In genomic region chr11:113874920-113875413, GRCh38 we compare ENCODE assay signal across 8 cellular contexts.
DNase-seq lines count a peak whose midpoint lies in the region; ATAC-seq lines count a peak whose summit lies in the region.

No MANE protein-coding gene starts in this region.

- H3K27me3 ChIP-seq in NT2/D1 (ENCODE audit: insufficient read depth, insufficient read length): no peaks in the 10 kb centered on the region

- H3K4me3 Mint-ChIP-seq in memory B cell: peak overlapping the region; percentile 93
- H3K4me3 Mint-ChIP-seq in stimulated activated naive CD8-positive, alpha-beta T cell treated with anti-CD3 and anti-CD28 coated beads, Interleukin-15, amount 100 ng/mL, for 72 hours: peak overlapping the region; percentile 80 to 97

- no peaks in the 10 kb centered on the region for H3K27me3 Mint-ChIP-seq in memory B cell
- no peaks in the 10 kb centered on the region for H3K27me3 Mint-ChIP-seq in stimulated activated naive CD8-positive, alpha-beta T cell treated with anti-CD3 and anti-CD28 coated beads, Interleukin-15, amount 100 ng/mL, for 72 hours

- peak overlapping the region; percentile 90 for H3K27ac Mint-ChIP-seq in memory B cell
- H3K27ac Mint-ChIP-seq in stimulated activated naive CD8-positive, alpha-beta T cell treated with anti-CD3 and anti-CD28 coated beads, Interleukin-15, amount 100 ng/mL, for 72 hours: peak overlapping the region; percentile 19 to 63

- peaks cover 11% of the 10 kb centered on the region for H3K36me3 Mint-ChIP-seq in memory B cell

- peak overlapping the region; percentile 79 for H3K4me3 ChIP-seq in NT2/D1 (ENCODE audit: insufficient read length, low read depth)

- peak overlapping the region; percentile 79 for H3K9ac ChIP-seq in NT2/D1 (ENCODE audit: insufficient read length, low read depth)

- H3K36me3 ChIP-seq in NT2/D1 (ENCODE audit: insufficient read depth, insufficient read length, low read length): peaks cover 18% of the 10 kb centered on the region

- H3K9me3 Mint-ChIP-seq in memory B cell: peaks cover 1% of the 10 kb centered on the region
- H3K9me3 Mint-ChIP-seq in stimulated activated naive CD8-positive, alpha-beta T cell treated with anti-CD3 and anti-CD28 coated beads, Interleukin-15, amount 100 ng/mL, for 72 hours: peaks cover 0 to 5% of the 10 kb centered on the region in 2 donors

- DNase-seq in NCI-H2196 (lab: John Stamatoyannopoulos, UW; ENCODE audit: unreplicated experiment): peak; percentile 16
- no peak for DNase-seq in NCI-H2196 treated with DMSO at 0.1 percent for 48 hours (lab: John Stamatoyannopoulos, UW; ENCODE audit: unreplicated experiment)
- no peak for DNase-seq in NT2/D1 (ENCODE audit: low read depth, low spot score)
- DNase-seq in central memory CD4-positive, alpha-beta T cell: peak; percentile 61
- no peak for DNase-seq in memory B cell (ENCODE audit: low spot score in 2 of 2)
- DNase-seq in stimulated activated naive CD8-positive, alpha-beta T cell treated with anti-CD3 and anti-CD28 coated beads, Interleukin-15, amount 100 ng/mL, for 72 hours: no peak
- no peak for DNase-seq in T-helper 9 cell

- H3K4me1 Mint-ChIP-seq in memory B cell: peaks cover 35% of the 10 kb centered on the region
- peaks cover 56% of the 10 kb centered on the region for H3K4me1 Mint-ChIP-seq in stimulated activated naive CD8-positive, alpha-beta T cell treated with anti-CD3 and anti-CD28 coated beads, Interleukin-15, amount 100 ng/mL, for 72 hours

- no peaks in the 10 kb centered on the region for H3K4me1 ChIP-seq in NT2/D1 (ENCODE audit: insufficient read depth, insufficient read length)

- H3K9me3 ChIP-seq in NT2/D1 (ENCODE audit: insufficient read depth, low read length): no peaks in the 10 kb centered on the region

- ATAC-seq in HG02840 (IDR thresholded peaks at IDR 0.05; ENCODE audit: low FRiP score, unreplicated experiment) (peak; percentile 74), memory B cell (ENCODE audit: low read depth) (peak; percentile 77)
- ATAC-seq in stimulated activated naive CD8-positive, alpha-beta T cell treated with anti-CD3 and anti-CD28 coated beads, Interleukin-15, amount 100 ng/mL, for 72 hours: peak; percentile 86

Comparison
In these comparisons a context has a peak if more than half of its experiments do, and no peak if none do; other contexts are left out.
1. DNase-seq: peak in NCI-H2196 (single experiment) and central memory CD4-positive, alpha-beta T cell (single experiment); none in NCI-H2196 treated with DMSO at 0.1 percent for 48 hours (single experiment), NT2/D1 (single experiment), memory B cell (0 of 2), stimulated activated naive CD8-positive, alpha-beta T cell treated with anti-CD3 and anti-CD28 coated beads, Interleukin-15, amount 100 ng/mL, for 72 hours (0 of 2) and T-helper 9 cell (single experiment).
2. Peak in every context shown above with its lines, with median percentiles within 50 percentile points of each other: ATAC-seq.